In genomic region chr5:89350684-89351083, GRCh38 we compare ENCODE assay signal across 1 cellular context.
TF ChIP-seq lines count a peak whose summit lies in the region.

No MANE protein-coding gene starts in this region.

TF ChIP-seq in SK-N-SH, 30 proteins besides CTCF, POLR2A, EP300 and RAD21 (continued from another document):
- TF ChIP-seq RXRA (IDR thresholded peaks at IDR 0.05; ENCODE audit: borderline replicate concordance, low read depth): no peak
- no peak for TF ChIP-seq MEF2A (IDR thresholded peaks at IDR 0.05; ENCODE audit: borderline replicate concordance, low read depth)
- TF ChIP-seq FOXJ3 (CRISPR knock-in tag; IDR thresholded peaks at IDR 0.05): no peak
- TF ChIP-seq JUND (IDR thresholded peaks at IDR 0.05): no peak
- TF ChIP-seq FOXM1 (IDR thresholded peaks at IDR 0.05; ENCODE audit: low read depth): no peak
- no peak for TF ChIP-seq TCF12 (IDR thresholded peaks at IDR 0.05)
